Comparison of ENCODE assay signal across 1 cellular context in the genomic region with DNA sequence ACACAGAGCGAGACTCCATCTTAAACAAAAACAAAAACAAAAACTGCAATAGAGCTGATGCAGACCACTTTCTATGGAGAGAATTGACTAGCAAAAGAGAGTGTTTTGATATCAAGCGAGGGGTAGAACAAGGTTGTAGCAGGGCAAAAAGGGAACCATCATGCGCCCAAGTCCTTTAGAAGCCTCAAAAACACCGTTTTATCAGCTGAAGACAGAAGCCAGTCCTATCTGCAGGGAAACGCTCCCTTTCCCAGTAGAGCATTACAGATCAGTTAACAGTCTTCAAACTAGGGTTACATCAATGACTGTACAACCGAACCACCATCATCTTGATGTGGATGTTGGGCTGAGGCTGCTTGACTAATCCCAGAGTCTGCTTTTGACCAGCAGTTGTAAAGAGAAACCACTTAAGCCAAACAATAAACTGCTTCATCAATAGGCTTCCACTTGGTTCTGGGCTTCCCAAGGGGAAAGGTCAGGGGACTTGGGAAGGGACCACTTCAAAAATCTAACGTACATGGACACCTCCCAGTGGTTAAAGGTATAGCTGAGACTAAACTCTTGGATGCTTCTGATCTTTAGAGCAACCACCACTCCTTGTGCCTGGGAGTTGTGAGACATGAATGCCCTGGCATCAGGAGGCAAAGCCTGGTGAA.
TF ChIP-seq lines count a peak whose summit lies in the region.

No MANE protein-coding gene starts in this region.

TF ChIP-seq in K562, 482 proteins besides CTCF, POLR2A, EP300 and RAD21 (continues in another document):
- TF ChIP-seq, protein P1, sequence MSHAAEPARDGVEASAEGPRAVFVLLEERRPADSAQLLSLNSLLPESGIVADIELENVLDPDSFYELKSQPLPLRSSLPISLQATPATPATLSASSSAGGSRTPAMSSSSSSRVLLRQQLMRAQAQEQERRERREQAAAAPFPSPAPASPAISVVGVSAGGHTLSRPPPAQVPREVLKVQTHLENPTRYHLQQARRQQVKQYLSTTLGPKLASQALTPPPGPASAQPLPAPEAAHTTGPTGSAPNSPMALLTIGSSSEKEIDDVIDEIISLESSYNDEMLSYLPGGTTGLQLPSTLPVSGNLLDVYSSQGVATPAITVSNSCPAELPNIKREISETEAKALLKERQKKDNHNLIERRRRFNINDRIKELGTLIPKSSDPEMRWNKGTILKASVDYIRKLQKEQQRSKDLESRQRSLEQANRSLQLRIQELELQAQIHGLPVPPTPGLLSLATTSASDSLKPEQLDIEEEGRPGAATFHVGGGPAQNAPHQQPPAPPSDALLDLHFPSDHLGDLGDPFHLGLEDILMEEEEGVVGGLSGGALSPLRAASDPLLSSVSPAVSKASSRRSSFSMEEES (CRISPR knock-in tag; IDR thresholded peaks at IDR 0.05), result no peak
- peak; percentile 80 for TF ChIP-seq TAL1 (IDR thresholded peaks at IDR 0.05)
- TF ChIP-seq TBL1XR1 (IDR thresholded peaks at IDR 0.05; ENCODE audit: low read length in 2 of 2), result peak in 1 of 2 experiments; percentile 54; a peak in 1 of 4 replicates
- TF ChIP-seq ZFP1 (CRISPR knock-in tag; IDR thresholded peaks at IDR 0.05), result no peak
- no peak for TF ChIP-seq ZKSCAN3 (CRISPR knock-in tag; IDR thresholded peaks at IDR 0.05)
- peak; percentile 93 for TF ChIP-seq ZNF431 (CRISPR knock-in tag; IDR thresholded peaks at IDR 0.05)
- no peak for TF ChIP-seq ZNF143 (CRISPR knock-in tag; IDR thresholded peaks at IDR 0.05)
- TF ChIP-seq, protein P2, sequence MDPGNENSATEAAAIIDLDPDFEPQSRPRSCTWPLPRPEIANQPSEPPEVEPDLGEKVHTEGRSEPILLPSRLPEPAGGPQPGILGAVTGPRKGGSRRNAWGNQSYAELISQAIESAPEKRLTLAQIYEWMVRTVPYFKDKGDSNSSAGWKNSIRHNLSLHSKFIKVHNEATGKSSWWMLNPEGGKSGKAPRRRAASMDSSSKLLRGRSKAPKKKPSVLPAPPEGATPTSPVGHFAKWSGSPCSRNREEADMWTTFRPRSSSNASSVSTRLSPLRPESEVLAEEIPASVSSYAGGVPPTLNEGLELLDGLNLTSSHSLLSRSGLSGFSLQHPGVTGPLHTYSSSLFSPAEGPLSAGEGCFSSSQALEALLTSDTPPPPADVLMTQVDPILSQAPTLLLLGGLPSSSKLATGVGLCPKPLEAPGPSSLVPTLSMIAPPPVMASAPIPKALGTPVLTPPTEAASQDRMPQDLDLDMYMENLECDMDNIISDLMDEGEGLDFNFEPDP (CRISPR knock-in tag; IDR thresholded peaks at IDR 0.05), result no peak
- TF ChIP-seq PTBP1 (IDR thresholded peaks at IDR 0.05; ENCODE audit: low read depth, low read length), result no peak
- TF ChIP-seq ZNF764 (CRISPR knock-in tag; IDR thresholded peaks at IDR 0.05; ENCODE audit: low read depth), result no peak
- no peak for TF ChIP-seq ZNF324 (CRISPR knock-in tag; IDR thresholded peaks at IDR 0.05)
- TF ChIP-seq MED1 (CRISPR knock-in tag; IDR thresholded peaks at IDR 0.05; ENCODE audit: borderline replicate concordance), result no peak
- TF ChIP-seq HDAC8 (tag; IDR thresholded peaks at IDR 0.05), result no peak
- no peak for TF ChIP-seq ZBTB1 (CRISPR knock-in tag; IDR thresholded peaks at IDR 0.05; ENCODE audit: borderline replicate concordance, low read depth)
- TF ChIP-seq PHF20 (IDR thresholded peaks at IDR 0.05; ENCODE audit: partially characterized antibody), result no peak
- no peak for TF ChIP-seq ELK1 (CRISPR knock-in tag; IDR thresholded peaks at IDR 0.05)
- TF ChIP-seq U2AF1 (optimal IDR thresholded peaks at IDR 0.05; ENCODE audit: low read depth, low read length), result no peak
- TF ChIP-seq, protein P3, sequence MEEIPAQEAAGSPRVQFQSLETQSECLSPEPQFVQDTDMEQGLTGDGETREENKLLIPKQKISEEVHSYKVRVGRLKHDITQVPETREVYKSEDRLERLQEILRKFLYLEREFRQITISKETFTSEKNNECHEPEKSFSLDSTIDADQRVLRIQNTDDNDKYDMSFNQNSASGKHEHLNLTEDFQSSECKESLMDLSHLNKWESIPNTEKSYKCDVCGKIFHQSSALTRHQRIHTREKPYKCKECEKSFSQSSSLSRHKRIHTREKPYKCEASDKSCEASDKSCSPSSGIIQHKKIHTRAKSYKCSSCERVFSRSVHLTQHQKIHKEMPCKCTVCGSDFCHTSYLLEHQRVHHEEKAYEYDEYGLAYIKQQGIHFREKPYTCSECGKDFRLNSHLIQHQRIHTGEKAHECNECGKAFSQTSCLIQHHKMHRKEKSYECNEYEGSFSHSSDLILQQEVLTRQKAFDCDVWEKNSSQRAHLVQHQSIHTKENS (CRISPR knock-in tag; IDR thresholded peaks at IDR 0.05), result no peak
- TF ChIP-seq TCF7L2 (IDR thresholded peaks at IDR 0.05; ENCODE audit: low read depth, low read length), result no peak
- TF ChIP-seq, protein P4, sequence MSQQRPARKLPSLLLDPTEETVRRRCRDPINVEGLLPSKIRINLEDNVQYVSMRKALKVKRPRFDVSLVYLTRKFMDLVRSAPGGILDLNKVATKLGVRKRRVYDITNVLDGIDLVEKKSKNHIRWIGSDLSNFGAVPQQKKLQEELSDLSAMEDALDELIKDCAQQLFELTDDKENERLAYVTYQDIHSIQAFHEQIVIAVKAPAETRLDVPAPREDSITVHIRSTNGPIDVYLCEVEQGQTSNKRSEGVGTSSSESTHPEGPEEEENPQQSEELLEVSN (IDR thresholded peaks at IDR 0.05; ENCODE audit: borderline replicate concordance in 1 of 2, extremely low read depth in 1 of 2, insufficient read depth in 1 of 2, insufficient read length in 1 of 2, low read depth in 1 of 2, low read length in 1 of 2, poor library complexity in 1 of 2, severe bottlenecking in 1 of 2), result no peak
- no peak for TF ChIP-seq CCNT2 (IDR thresholded peaks at IDR 0.05; ENCODE audit: borderline replicate concordance, extremely low read depth, insufficient read length, low read depth, low read length)
- TF ChIP-seq, protein P5, sequence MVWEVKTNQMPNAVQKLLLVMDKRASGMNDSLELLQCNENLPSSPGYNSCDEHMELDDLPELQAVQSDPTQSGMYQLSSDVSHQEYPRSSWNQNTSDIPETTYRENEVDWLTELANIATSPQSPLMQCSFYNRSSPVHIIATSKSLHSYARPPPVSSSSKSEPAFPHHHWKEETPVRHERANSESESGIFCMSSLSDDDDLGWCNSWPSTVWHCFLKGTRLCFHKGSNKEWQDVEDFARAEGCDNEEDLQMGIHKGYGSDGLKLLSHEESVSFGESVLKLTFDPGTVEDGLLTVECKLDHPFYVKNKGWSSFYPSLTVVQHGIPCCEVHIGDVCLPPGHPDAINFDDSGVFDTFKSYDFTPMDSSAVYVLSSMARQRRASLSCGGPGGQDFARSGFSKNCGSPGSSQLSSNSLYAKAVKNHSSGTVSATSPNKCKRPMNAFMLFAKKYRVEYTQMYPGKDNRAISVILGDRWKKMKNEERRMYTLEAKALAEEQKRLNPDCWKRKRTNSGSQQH (CRISPR knock-in tag; IDR thresholded peaks at IDR 0.05), result no peak
- TF ChIP-seq POLR2AphosphoS2 (IDR thresholded peaks at IDR 0.05; ENCODE audit: low read length), result no peak
- no peak for TF ChIP-seq TAF15 (IDR thresholded peaks at IDR 0.05; ENCODE audit: low read depth, low read length)
- no peak for TF ChIP-seq ZNF124 (CRISPR knock-in tag; IDR thresholded peaks at IDR 0.05)
- no peak for TF ChIP-seq ZC3H8 (IDR thresholded peaks at IDR 0.05)
- no peak for TF ChIP-seq ZNF586 (CRISPR knock-in tag; conservative IDR thresholded peaks at IDR 0.05)
- no peak for TF ChIP-seq ZNF79 (CRISPR knock-in tag; IDR thresholded peaks at IDR 0.05; ENCODE audit: low read depth)
- TF ChIP-seq, protein P6, sequence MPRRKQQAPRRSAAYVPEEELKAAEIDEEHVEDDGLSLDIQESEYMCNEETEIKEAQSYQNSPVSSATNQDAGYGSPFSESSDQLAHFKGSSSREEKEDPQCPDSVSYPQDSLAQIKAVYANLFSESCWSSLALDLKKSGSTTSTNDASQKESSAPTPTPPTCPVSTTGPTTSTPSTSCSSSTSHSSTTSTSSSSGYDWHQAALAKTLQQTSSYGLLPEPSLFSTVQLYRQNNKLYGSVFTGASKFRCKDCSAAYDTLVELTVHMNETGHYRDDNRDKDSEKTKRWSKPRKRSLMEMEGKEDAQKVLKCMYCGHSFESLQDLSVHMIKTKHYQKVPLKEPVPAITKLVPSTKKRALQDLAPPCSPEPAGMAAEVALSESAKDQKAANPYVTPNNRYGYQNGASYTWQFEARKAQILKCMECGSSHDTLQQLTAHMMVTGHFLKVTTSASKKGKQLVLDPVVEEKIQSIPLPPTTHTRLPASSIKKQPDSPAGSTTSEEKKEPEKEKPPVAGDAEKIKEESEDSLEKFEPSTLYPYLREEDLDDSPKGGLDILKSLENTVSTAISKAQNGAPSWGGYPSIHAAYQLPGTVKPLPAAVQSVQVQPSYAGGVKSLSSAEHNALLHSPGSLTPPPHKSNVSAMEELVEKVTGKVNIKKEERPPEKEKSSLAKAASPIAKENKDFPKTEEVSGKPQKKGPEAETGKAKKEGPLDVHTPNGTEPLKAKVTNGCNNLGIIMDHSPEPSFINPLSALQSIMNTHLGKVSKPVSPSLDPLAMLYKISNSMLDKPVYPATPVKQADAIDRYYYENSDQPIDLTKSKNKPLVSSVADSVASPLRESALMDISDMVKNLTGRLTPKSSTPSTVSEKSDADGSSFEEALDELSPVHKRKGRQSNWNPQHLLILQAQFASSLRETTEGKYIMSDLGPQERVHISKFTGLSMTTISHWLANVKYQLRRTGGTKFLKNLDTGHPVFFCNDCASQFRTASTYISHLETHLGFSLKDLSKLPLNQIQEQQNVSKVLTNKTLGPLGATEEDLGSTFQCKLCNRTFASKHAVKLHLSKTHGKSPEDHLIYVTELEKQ (CRISPR knock-in tag; IDR thresholded peaks at IDR 0.05), result no peak
- TF ChIP-seq NFE2L1 (tag; IDR thresholded peaks at IDR 0.05; ENCODE audit: borderline replicate concordance, low read depth), result no peak
- TF ChIP-seq CCAR2 (IDR thresholded peaks at IDR 0.05; ENCODE audit: low read depth, low read length), result no peak
- no peak for TF ChIP-seq ZNF316 (IDR thresholded peaks at IDR 0.05)
- no peak for TF ChIP-seq RBFOX2 (IDR thresholded peaks at IDR 0.05; ENCODE audit: low read depth, low read length)
- no peak for TF ChIP-seq ZNF75A (CRISPR knock-in tag; IDR thresholded peaks at IDR 0.05)
- TF ChIP-seq RBM14 (IDR thresholded peaks at IDR 0.05; ENCODE audit: borderline replicate concordance, insufficient read depth, low read depth, low read length), result no peak
- TF ChIP-seq CHD2 (IDR thresholded peaks at IDR 0.05; ENCODE audit: low read depth, low read length), result no peak
- TF ChIP-seq ZNF121 (CRISPR knock-in tag; conservative IDR thresholded peaks at IDR 0.05), result 0 out of 2 replicates have a peak, but pooled peaks have one; percentile 5
- TF ChIP-seq MLLT1 (IDR thresholded peaks at IDR 0.05), result no peak; a peak in 1 of 4 replicates
- no peak for TF ChIP-seq CEBPG (CRISPR knock-in tag; IDR thresholded peaks at IDR 0.05)
- TF ChIP-seq CEBPG (tag; conservative IDR thresholded peaks at IDR 0.05 in 1 of 2, IDR thresholded peaks at IDR 0.05 in 1 of 2), result no peak
- peak; percentile 30; the same call in 1 of the 2 replicates for TF ChIP-seq SP1 (CRISPR knock-in tag; IDR thresholded peaks at IDR 0.05)
- TF ChIP-seq, protein P7, sequence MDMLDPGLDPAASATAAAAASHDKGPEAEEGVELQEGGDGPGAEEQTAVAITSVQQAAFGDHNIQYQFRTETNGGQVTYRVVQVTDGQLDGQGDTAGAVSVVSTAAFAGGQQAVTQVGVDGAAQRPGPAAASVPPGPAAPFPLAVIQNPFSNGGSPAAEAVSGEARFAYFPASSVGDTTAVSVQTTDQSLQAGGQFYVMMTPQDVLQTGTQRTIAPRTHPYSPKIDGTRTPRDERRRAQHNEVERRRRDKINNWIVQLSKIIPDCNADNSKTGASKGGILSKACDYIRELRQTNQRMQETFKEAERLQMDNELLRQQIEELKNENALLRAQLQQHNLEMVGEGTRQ (CRISPR knock-in tag; IDR thresholded peaks at IDR 0.05), result no peak
- TF ChIP-seq PRDM10 (IDR thresholded peaks at IDR 0.05; ENCODE audit: partially characterized antibody), result no peak
- no peak for TF ChIP-seq NELFE (IDR thresholded peaks at IDR 0.05; ENCODE audit: insufficient read depth, insufficient read length)
- TF ChIP-seq ETV5 (CRISPR knock-in tag; IDR thresholded peaks at IDR 0.05; ENCODE audit: low read depth), result no peak
- TF ChIP-seq ZNF668 (CRISPR knock-in tag; IDR thresholded peaks at IDR 0.05), result no peak
